In genomic region chr9:6381477-6382012, GRCh38 we compare ENCODE assay signal across 7 cellular contexts. TPM values are rescaled to one million over a fixed set of nuclear protein-coding genes. Genes with fewer than 3 reads are reported as not detected.
"Had no signal": no experiment of that assay in that cellular context is flagged by ENCODE, and none has a peak within 500 bp of the region (broad histone marks: within the 10 kb centered on the region; RNA-seq: fewer than 3 reads in every experiment).

No MANE protein-coding gene starts in this region.

RNA-seq across cellular contexts. Expression of gene TPD52L3, which starts 53.4 kb away (rescaled TPM):
- total RNA-seq: GM23248, GM23338, H1, H4, H7, H9, HFFc6 had no signal
- polyA plus RNA-seq: GM23248, GM23338, H1 had no signal
